In genomic region chr14:101731187-101732080, GRCh38 we compare ENCODE assay signal across 8 cellular contexts. TPM values are rescaled to one million over a fixed set of nuclear protein-coding genes. Genes with fewer than 3 reads are reported as not detected.
DNase-seq lines count a peak whose midpoint lies in the region; ATAC-seq lines count a peak whose summit lies in the region.

No MANE protein-coding gene starts in this region.

- DNase-seq in activated gamma-delta T cell treated with Interleukin-2 at 50 U/mL for 16 hours: peak; percentile 73
- DNase-seq in activated gamma-delta T cell (lab: John Stamatoyannopoulos, UW): no peak
- peak; percentile 53 to 83 for DNase-seq in NCI-H524 (lab: John Stamatoyannopoulos, UW)
- DNase-seq in activated CD8-positive, alpha-beta T cell treated with anti-CD3 and anti-CD28 coated beads, Interleukin-2, amount 10 ng/mL, durations not matched to agents 7 days and 5 days: peak; percentile 83
- DNase-seq in effector memory CD4-positive, alpha-beta T cell: peak; percentile 69 to 78 (median 74)
- DNase-seq in naive thymus-derived CD4-positive, alpha-beta T cell: peak; percentile 37 to 90 (median 78)
- DNase-seq in stimulated activated naive CD4-positive, alpha-beta T cell (lab: John Stamatoyannopoulos, UW): peak; percentile 63 to 79 (median 73)

- intact Hi-C loops in naive thymus-derived CD4-positive, alpha-beta T cell (cut with micrococcal nuclease): loop anchor here (1.0 to 10.0 kb wide), 6 partner anchors 9 to 1653 kb away; partner anchors contain the start of genes HSP90AA1 (in 1 of the 2) and MARK3 (in 1 of the 2)

- peak overlapping the region; percentile 62 for H3K4me3 Mint-ChIP-seq in activated CD8-positive, alpha-beta T cell treated with anti-CD3 and anti-CD28 coated beads, Interleukin-2, amount 10 ng/mL, durations not matched to agents 7 days and 5 days
- H3K4me3 Mint-ChIP-seq in naive thymus-derived CD4-positive, alpha-beta T cell: peak overlapping the region; percentile 79 to 95 (median 84)

- peak overlapping the region; percentile 14 for H3K4me3 ChIP-seq in effector memory CD4-positive, alpha-beta T cell (ENCODE audit: insufficient read depth, low read depth, low read length, poor library complexity, severe bottlenecking)
- H3K4me3 ChIP-seq in naive thymus-derived CD4-positive, alpha-beta T cell (ENCODE audit: low read length): peak overlapping the region; percentile 53

- peaks cover 20% of the 10 kb centered on the region for H3K4me1 ChIP-seq in effector memory CD4-positive, alpha-beta T cell (ENCODE audit: control insufficient read depth, insufficient read depth, low read length, poor library complexity, severe bottlenecking)
- H3K4me1 ChIP-seq in naive thymus-derived CD4-positive, alpha-beta T cell (ENCODE audit: control insufficient read depth in 2 of 2, insufficient read depth in 2 of 2, low read length in 2 of 2): peaks cover 26 to 36% of the 10 kb centered on the region in 2 donors

- peak overlapping the region; percentile 85 for H3K27ac ChIP-seq in effector memory CD4-positive, alpha-beta T cell (ENCODE audit: insufficient read depth, low read length, poor library complexity, severe bottlenecking)
- peak overlapping the region; percentile 82 for H3K27ac ChIP-seq in naive thymus-derived CD4-positive, alpha-beta T cell (ENCODE audit: low read depth, low read length)

- H3K27me3 ChIP-seq in effector memory CD4-positive, alpha-beta T cell (replicated peaks; ENCODE audit: control insufficient read depth, insufficient read depth, low read length, poor library complexity, severe bottlenecking): no peaks in the 10 kb centered on the region
- H3K27me3 ChIP-seq in naive thymus-derived CD4-positive, alpha-beta T cell (ENCODE audit: control insufficient read depth in 2 of 2, insufficient read depth in 2 of 2, low read length in 2 of 2): no peaks in the 10 kb centered on the region

- H3K9me3 ChIP-seq in effector memory CD4-positive, alpha-beta T cell (ENCODE audit: control insufficient read depth, low read length): no peaks in the 10 kb centered on the region
- H3K9me3 ChIP-seq in naive thymus-derived CD4-positive, alpha-beta T cell (ENCODE audit: control insufficient read depth in 2 of 3, low read length in 3 of 3): no peaks in the 10 kb centered on the region

- H3K9me3 Mint-ChIP-seq in activated CD8-positive, alpha-beta T cell treated with anti-CD3 and anti-CD28 coated beads, Interleukin-2, amount 10 ng/mL, durations not matched to agents 7 days and 5 days (ENCODE audit: insufficient read depth): no peaks in the 10 kb centered on the region
- peaks cover 0 to 6% (median 0%) of the 10 kb centered on the region in 11 donors for H3K9me3 Mint-ChIP-seq in naive thymus-derived CD4-positive, alpha-beta T cell

- no peaks in the 10 kb centered on the region for H3K27me3 Mint-ChIP-seq in activated CD8-positive, alpha-beta T cell treated with anti-CD3 and anti-CD28 coated beads, Interleukin-2, amount 10 ng/mL, durations not matched to agents 7 days and 5 days (ENCODE audit: low read depth)
- no peaks in the 10 kb centered on the region for H3K27me3 Mint-ChIP-seq in naive thymus-derived CD4-positive, alpha-beta T cell

- peak; percentile 77 for ATAC-seq in HG03342 (IDR thresholded peaks at IDR 0.05; ENCODE audit: unreplicated experiment)
- ATAC-seq in activated CD8-positive, alpha-beta T cell treated with anti-CD3 and anti-CD28 coated beads, Interleukin-2, amount 10 ng/mL, durations not matched to agents 7 days and 5 days: peak; percentile 92
- peak; percentile 96 for ATAC-seq in naive thymus-derived CD4-positive, alpha-beta T cell

- H3K36me3 Mint-ChIP-seq in activated CD8-positive, alpha-beta T cell treated with anti-CD3 and anti-CD28 coated beads, Interleukin-2, amount 10 ng/mL, durations not matched to agents 7 days and 5 days (ENCODE audit: low read depth): no peaks in the 10 kb centered on the region
- H3K36me3 Mint-ChIP-seq in naive thymus-derived CD4-positive, alpha-beta T cell: peaks cover 0 to 4% (median 0%) of the 10 kb centered on the region in 5 donors

- H3K4me1 Mint-ChIP-seq in activated CD8-positive, alpha-beta T cell treated with anti-CD3 and anti-CD28 coated beads, Interleukin-2, amount 10 ng/mL, durations not matched to agents 7 days and 5 days (ENCODE audit: low read depth): peaks cover 32% of the 10 kb centered on the region
- peaks cover 12 to 62% (median 47%) of the 10 kb centered on the region in 7 donors for H3K4me1 Mint-ChIP-seq in naive thymus-derived CD4-positive, alpha-beta T cell

- POLR2A ChIA-PET in activated CD8-positive, alpha-beta T cell treated with anti-CD3 and anti-CD28 coated beads, Interleukin-2, amount 10 ng/mL, durations not matched to agents 7 days and 5 days (lab: Charles Lee): interaction anchor here (0.6 to 1.7 kb wide), 12 partner anchors 9 to 1423 kb away, joined by 3 to 7 read pairs (median 4); no protein-coding TSS in a partner anchor
- POLR2A ChIA-PET in naive thymus-derived CD4-positive, alpha-beta T cell (lab: Charles Lee): interaction anchor here (0.7 to 3.2 kb wide), 18 partner anchors 9 to 214 kb away, joined by 3 to 34 read pairs (median 4); no protein-coding TSS in a partner anchor

- CTCF ChIA-PET in activated CD8-positive, alpha-beta T cell treated with anti-CD3 and anti-CD28 coated beads, Interleukin-2, amount 10 ng/mL, durations not matched to agents 7 days and 5 days (lab: Charles Lee): interaction anchor here (0.6 to 4.0 kb wide), 11 partner anchors 9 to 367 kb away, joined by 3 to 25 read pairs (median 3); no protein-coding TSS in a partner anchor
- CTCF ChIA-PET in naive thymus-derived CD4-positive, alpha-beta T cell (lab: Charles Lee): interaction anchor here (0.6 to 2.7 kb wide), 6 partner anchors 10 to 84 kb away, joined by 3 to 20 read pairs (median 4); no protein-coding TSS in a partner anchor

- no peaks in the 10 kb centered on the region for H3K36me3 ChIP-seq in effector memory CD4-positive, alpha-beta T cell (ENCODE audit: control insufficient read depth, insufficient read depth, low read length)
- H3K36me3 ChIP-seq in naive thymus-derived CD4-positive, alpha-beta T cell (ENCODE audit: control insufficient read depth in 2 of 3, insufficient read depth in 3 of 3, low read length in 3 of 3): no peaks in the 10 kb centered on the region

- H3K27ac Mint-ChIP-seq in activated CD8-positive, alpha-beta T cell treated with anti-CD3 and anti-CD28 coated beads, Interleukin-2, amount 10 ng/mL, durations not matched to agents 7 days and 5 days: peak overlapping the region; percentile 95
- H3K27ac Mint-ChIP-seq in naive thymus-derived CD4-positive, alpha-beta T cell: peak overlapping the region; percentile 93 to 99 (median 98)

RNA-seq across cellular contexts. Expression of gene PPP2R5C, which starts 30.1 kb away (rescaled TPM):
- total RNA-seq in activated CD8-positive, alpha-beta T cell treated with anti-CD3 and anti-CD28 coated beads, Interleukin-2, amount 10 ng/mL, durations not matched to agents 7 days and 5 days: 100 to 1,000 TPM; 218 to 223 TPM
- 100 to 1,000 TPM; 266 to 449 (median 405) TPM for total RNA-seq in naive thymus-derived CD4-positive, alpha-beta T cell
- polyA plus RNA-seq in naive thymus-derived CD4-positive, alpha-beta T cell: 100 to 1,000 TPM; 155 to 181 TPM
